1 cellular context compared by ENCODE assay signal in genomic region chr10:117360994-117361667, GRCh38.
A peak's percentile ranks its signal among the peaks of the same experiment; 100 is the strongest.
TF ChIP-seq lines count a peak whose summit lies in the region.

No MANE protein-coding gene starts in this region.

TF ChIP-seq in HepG2, 621 proteins besides CTCF, POLR2A, EP300 and RAD21 (continued from another document and continues in another):
- TF ChIP-seq FOXJ3 (CRISPR knock-in tag; IDR thresholded peaks at IDR 0.05; ENCODE audit: borderline replicate concordance), result peak; percentile 39; the same call in 1 of the 2 replicates
- TF ChIP-seq ZBTB2 (CRISPR knock-in tag; IDR thresholded peaks at IDR 0.05; ENCODE audit: low read depth), result no peak
- TF ChIP-seq KDM6A (CRISPR knock-in tag; IDR thresholded peaks at IDR 0.05; ENCODE audit: low read depth), result peak; percentile 57; the same call in 1 of the 2 replicates
- peak; percentile 94 for TF ChIP-seq ARID5B (CRISPR knock-in tag; IDR thresholded peaks at IDR 0.05)
- 0 out of 2 replicates have a peak, but pooled peaks have one; percentile 28 for TF ChIP-seq FOXK2 (IDR thresholded peaks at IDR 0.05)
- peak; percentile 84 for TF ChIP-seq RERE (CRISPR knock-in tag; IDR thresholded peaks at IDR 0.05; ENCODE audit: low read depth)
- 0 out of 2 replicates have a peak, but pooled peaks have one; percentile 24 for TF ChIP-seq RCOR2 (CRISPR knock-in tag; IDR thresholded peaks at IDR 0.05)
- TF ChIP-seq ZNF337 (CRISPR knock-in tag; IDR thresholded peaks at IDR 0.05; ENCODE audit: borderline replicate concordance, low read depth), result no peak
- no peak; the same call in 1 of the 2 replicates for TF ChIP-seq CREB1 (IDR thresholded peaks at IDR 0.05)
- 0 out of 2 replicates have a peak, but pooled peaks have one; percentile 20 for TF ChIP-seq CREB1 (CRISPR knock-in tag; IDR thresholded peaks at IDR 0.05)
- 0 out of 2 replicates have a peak, but pooled peaks have one; percentile 15 for TF ChIP-seq ERF (CRISPR knock-in tag; IDR thresholded peaks at IDR 0.05)
- TF ChIP-seq TCF7 (IDR thresholded peaks at IDR 0.05; ENCODE audit: low read depth), result peak; percentile 96
- peak; percentile 26; the same call in 1 of the 2 replicates for TF ChIP-seq IRF2 (CRISPR knock-in tag; IDR thresholded peaks at IDR 0.05)
- TF ChIP-seq ZBTB20 (CRISPR knock-in tag; IDR thresholded peaks at IDR 0.05; ENCODE audit: borderline replicate concordance, low read depth), result peak; percentile 27; the same call in 1 of the 2 replicates
- TF ChIP-seq TEAD2 (CRISPR knock-in tag; IDR thresholded peaks at IDR 0.05), result no peak
- TF ChIP-seq CSRNP1 (CRISPR knock-in tag; IDR thresholded peaks at IDR 0.05), result no peak
- TF ChIP-seq GFI1 (CRISPR knock-in tag; IDR thresholded peaks at IDR 0.05; ENCODE audit: borderline replicate concordance), result peak; percentile 95
- TF ChIP-seq ZNF33A (CRISPR knock-in tag; IDR thresholded peaks at IDR 0.05; ENCODE audit: borderline replicate concordance), result no peak
- peak; percentile 95 for TF ChIP-seq PAXIP1 (CRISPR knock-in tag; conservative IDR thresholded peaks at IDR 0.05)
- TF ChIP-seq NCOA1 (CRISPR knock-in tag; IDR thresholded peaks at IDR 0.05), result no peak
- TF ChIP-seq KDM5A (IDR thresholded peaks at IDR 0.05; ENCODE audit: borderline replicate concordance, low read length), result 0 out of 2 replicates have a peak, but pooled peaks have one; percentile 25
- no peak for TF ChIP-seq ZNF501 (CRISPR knock-in tag; IDR thresholded peaks at IDR 0.05)
- no peak for TF ChIP-seq SOX6 (IDR thresholded peaks at IDR 0.05)
- peak; percentile 64; the same call in 1 of the 2 replicates for TF ChIP-seq SOX6 (CRISPR knock-in tag; IDR thresholded peaks at IDR 0.05)
- TF ChIP-seq HNF4G (IDR thresholded peaks at IDR 0.05; ENCODE audit: borderline replicate concordance, low read depth, low read length), result peak; percentile 13; the same call in 1 of the 2 replicates
- no peak for TF ChIP-seq HNF4G (CRISPR knock-in tag; IDR thresholded peaks at IDR 0.05; ENCODE audit: borderline replicate concordance, low read depth)
- no peak for TF ChIP-seq RFX1 (IDR thresholded peaks at IDR 0.05)
- 0 out of 2 replicates have a peak, but pooled peaks have one; percentile 35 for TF ChIP-seq KAT8 (CRISPR knock-in tag; IDR thresholded peaks at IDR 0.05)
- TF ChIP-seq ATF2 (CRISPR knock-in tag; IDR thresholded peaks at IDR 0.05), result peak; percentile 24; the same call in 1 of the 2 replicates
- TF ChIP-seq HNF4A (CRISPR knock-in tag; IDR thresholded peaks at IDR 0.05), result peak; percentile 17; the same call in 1 of the 2 replicates
- no peak for TF ChIP-seq ZNF850 (CRISPR knock-in tag; conservative IDR thresholded peaks at IDR 0.05)
- TF ChIP-seq ZNF225 (CRISPR knock-in tag; IDR thresholded peaks at IDR 0.05), result no peak
- peak; percentile 92 for TF ChIP-seq NFIC (IDR thresholded peaks at IDR 0.05; ENCODE audit: low read length)
- TF ChIP-seq HNF1A (IDR thresholded peaks at IDR 0.05; ENCODE audit: low read depth), result peak; percentile 99
- TF ChIP-seq HNF1A (CRISPR knock-in tag; IDR thresholded peaks at IDR 0.05; ENCODE audit: borderline replicate concordance), result peak; percentile 98
- TF ChIP-seq ZNF101 (CRISPR knock-in tag; IDR thresholded peaks at IDR 0.05; ENCODE audit: borderline replicate concordance, low read depth), result no peak
- no peak for TF ChIP-seq ATF7-NPFF (CRISPR knock-in tag; IDR thresholded peaks at IDR 0.05; ENCODE audit: low read depth)
- TF ChIP-seq ZNF263 (CRISPR knock-in tag; IDR thresholded peaks at IDR 0.05), result no peak
- peak; percentile 31; the same call in 1 of the 2 replicates for TF ChIP-seq POGZ (CRISPR knock-in tag; IDR thresholded peaks at IDR 0.05)
- peak; percentile 43; the same call in 1 of the 2 replicates for TF ChIP-seq BCL6 (CRISPR knock-in tag; IDR thresholded peaks at IDR 0.05)
